ENCODE assay signal across 1 cellular context in genomic region chr6:11983306-11983705, GRCh38.
TF ChIP-seq lines count a peak whose summit lies in the region.

No MANE protein-coding gene starts in this region.

TF ChIP-seq in H1, 55 proteins besides CTCF, POLR2A, EP300 and RAD21:
- TF ChIP-seq ZNF274 (IDR thresholded peaks at IDR 0.05; ENCODE audit: borderline replicate concordance, extremely low read depth, low read length) (no peak), TCF12 (IDR thresholded peaks at IDR 0.05; ENCODE audit: low read depth, low read length) (no peak), NRF1 (IDR thresholded peaks at IDR 0.05; ENCODE audit: low read depth, low read length) (no peak), KDM4A (IDR thresholded peaks at IDR 0.05; ENCODE audit: low read depth, low read length, severe bottlenecking) (no peak), SUZ12 (IDR thresholded peaks at IDR 0.05; ENCODE audit: low read length) (no peak), SRF (IDR thresholded peaks at IDR 0.05; ENCODE audit: low read depth, low read length) (no peak), HDAC6 (IDR thresholded peaks at IDR 0.05; ENCODE audit: low read depth, low read length) (no peak)
TF ChIP-seq in H1: peak in this region for 0.
